ENCODE assay signal across 1 cellular context in genomic region chr17:66395961-66396360, GRCh38.
TF ChIP-seq lines count a peak whose summit lies in the region.

No MANE protein-coding gene starts in this region.

TF ChIP-seq in SK-N-SH, 30 proteins besides CTCF, POLR2A, EP300 and RAD21 (continued from another document):
- TF ChIP-seq REST (IDR thresholded peaks at IDR 0.05; ENCODE audit: low read depth, low read length) = no peak
- no peak for TF ChIP-seq RXRA (IDR thresholded peaks at IDR 0.05; ENCODE audit: borderline replicate concordance, low read depth)
- no peak for TF ChIP-seq USF1 (IDR thresholded peaks at IDR 0.05; ENCODE audit: borderline replicate concordance, low read depth)
- TF ChIP-seq ZBTB33 (IDR thresholded peaks at IDR 0.05; ENCODE audit: borderline replicate concordance, low read depth) = no peak
- no peak for TF ChIP-seq FOSL2 (IDR thresholded peaks at IDR 0.05; ENCODE audit: borderline replicate concordance, low read depth)
- TF ChIP-seq MEF2A (IDR thresholded peaks at IDR 0.05; ENCODE audit: borderline replicate concordance, low read depth) = no peak
- no peak for TF ChIP-seq CHD2 (IDR thresholded peaks at IDR 0.05; ENCODE audit: low read length, partially characterized antibody)
- TF ChIP-seq GATA2 (CRISPR knock-in tag; IDR thresholded peaks at IDR 0.05) = no peak
- TF ChIP-seq TAF1 (IDR thresholded peaks at IDR 0.05; ENCODE audit: borderline replicate concordance, low read depth, low read length) = no peak
- no peak for TF ChIP-seq RCOR1 (IDR thresholded peaks at IDR 0.05; ENCODE audit: low read length)
